In genomic region chr4:98586634-98587354, GRCh38 we compare ENCODE assay signal across 26 cellular contexts.
DNase-seq lines count a peak whose midpoint lies in the region; ATAC-seq and TF ChIP-seq lines count a peak whose summit lies in the region.
"Had no signal": no experiment of that assay in that cellular context is flagged by ENCODE, and none has a peak within 500 bp of the region (broad histone marks: within the 10 kb centered on the region; RNA-seq: fewer than 3 reads in every experiment).

No MANE protein-coding gene starts in this region.

- in situ Hi-C loops in GM23248 (cut with MboI), result no loop called here

- H3K9me2 ChIP-seq in GM23248 (ENCODE audit: insufficient read depth), result no peaks in the 10 kb centered on the region

- H3K9me3 ChIP-seq in prostate gland (no peaks in the 10 kb centered on the region), GM23248 (ENCODE audit: low read depth) (no peaks in the 10 kb centered on the region)
- H3K9me3 ChIP-seq: adrenal gland, tibial nerve had no signal

- TF ChIP-seq POLR2A in prostate gland (IDR thresholded peaks at IDR 0.05), result no peak

- H3K27ac ChIP-seq in prostate gland (peak overlapping the region; percentile 13 to 26), GM23248 (no peak overlapping the region)
- H3K27ac ChIP-seq: adrenal gland, KMS-11 had no signal

- H4K20me1 ChIP-seq in GM23248 (ENCODE audit: insufficient read depth), result peaks cover 3% of the 10 kb centered on the region; the same call in 1 of the 2 replicates

- H3K79me2 ChIP-seq in GM23248 (ENCODE audit: insufficient read depth), result peaks cover 94% of the 10 kb centered on the region

- H3F3A ChIP-seq in GM23248 (ENCODE audit: insufficient read depth), result peaks cover 20% of the 10 kb centered on the region

- 46% methylated on average over 10 of the region's 10 CpGs for WGBS in prostate gland
- 72 to 76% methylated on average over 10 of the region's 10 CpGs for WGBS in GM23248 (ENCODE audit: low coverage in 1 of 2, low lambda C conversion rate in 2 of 2, missing lambda C conversion rate in 2 of 2), 2 experiments

- H3K4me3 ChIP-seq in prostate gland, result no peak overlapping the region
- no peak overlapping the region for H3K4me3 ChIP-seq in H7 (ENCODE audit: insufficient read depth, low read depth, low read length)
- no peak overlapping the region for H3K4me3 ChIP-seq in GM23248
- H3K4me3 ChIP-seq: adrenal gland, skin epidermis, tibial nerve had no signal

- TF ChIP-seq CTCF in prostate gland (IDR thresholded peaks at IDR 0.05), result no peak

- no peak overlapping the region for H3K9ac ChIP-seq in GM23248
- H3K9ac ChIP-seq: KMS-11 had no signal

- DNase-seq in Ammon's horn (ENCODE audit: low spot score) (peak; percentile 83), astrocyte of the hippocampus (ENCODE audit: low read depth, low spot score) (peak; percentile 59), hippocampal formation (lab: John Stamatoyannopoulos, UW) (peak; percentile 61 to 71), prostate gland (ENCODE audit: low spot score) (no peak), H7 (no peak), GM23248 (no peak)
- DNase-seq in activated CD4-positive, alpha-beta T cell treated with anti-CD3 and anti-CD28 coated beads for 1 hour, result no peak
- DNase-seq: 8988T; activated CD4-positive, CD25-positive, alpha-beta regulatory T cell treated with anti-CD3 and anti-CD28 coated beads, Interleukin-2, amount 50 U/mL, for 72 hours; activated T-cell treated with anti-CD3 and anti-CD28 coated beads, Interleukin-2, amount 50 U/mL, for 24 hours; adrenal gland; DMS79 treated with DMSO at 0.1 percent for 48 hours; left cardiac atrium; mesenchymal stem cell; naive B cell; NCI-H1694 treated with DMSO at 0.1 percent for 48 hours; NCI-H774; OCI-M1; stimulated activated CD4-positive, alpha-beta T cell treated with anti-CD3 and anti-CD28 coated beads, Interleukin-2, amount 100 ng/mL, for 48 hours; stimulated activated naive CD4-positive, alpha-beta T cell; SW 1271 had no signal

- H3K4me2 ChIP-seq in GM23248 (ENCODE audit: unreplicated experiment), result no peak overlapping the region
- H3K4me2 ChIP-seq: KMS-11 had no signal

- peaks cover 7% of the 10 kb centered on the region for H3K4me1 ChIP-seq in prostate gland (replicated peaks)
- H3K4me1 ChIP-seq in GM23248 (ENCODE audit: insufficient read depth), result peaks cover 12% of the 10 kb centered on the region
- H3K4me1 ChIP-seq: adrenal gland had no signal

- no peaks in the 10 kb centered on the region for H3K36me3 ChIP-seq in prostate gland
- no peaks in the 10 kb centered on the region for H3K36me3 ChIP-seq in H7 (replicated peaks; ENCODE audit: control insufficient read depth, insufficient read depth, low read length)
- H3K36me3 ChIP-seq in GM23248 (ENCODE audit: low read depth), result no peaks in the 10 kb centered on the region
- H3K36me3 ChIP-seq: adrenal gland, tibial nerve had no signal

- no peak overlapping the region for H2AFZ ChIP-seq in GM23248

- H3K27me3 ChIP-seq in prostate gland (replicated peaks; ENCODE audit: insufficient read depth) (no peaks in the 10 kb centered on the region), H7 (ENCODE audit: control insufficient read depth, insufficient read depth, low read length) (no peaks in the 10 kb centered on the region), GM23248 (replicated peaks; ENCODE audit: insufficient read depth) (no peaks in the 10 kb centered on the region)
- H3K27me3 ChIP-seq: adrenal gland, tibial nerve had no signal

- no peak for ATAC-seq in HG02571 (IDR thresholded peaks at IDR 0.05; ENCODE audit: unreplicated experiment)
- ATAC-seq: left cardiac atrium, Right ventricle myocardium inferior had no signal

- intact Hi-C loops in prostate gland (cut with DNase I), result no loop called here

Comparison
In these comparisons a context has a peak if more than half of its experiments do, and no peak if none do; other contexts are left out.
1. DNase-seq: peak in Ammon's horn (single experiment), astrocyte of the hippocampus (single experiment) and hippocampal formation (2 of 2); none in prostate gland (single experiment), activated CD4-positive, alpha-beta T cell treated with anti-CD3 and anti-CD28 coated beads for 1 hour (single experiment), H7 (single experiment) and GM23248 (single experiment).